In the genomic region with DNA sequence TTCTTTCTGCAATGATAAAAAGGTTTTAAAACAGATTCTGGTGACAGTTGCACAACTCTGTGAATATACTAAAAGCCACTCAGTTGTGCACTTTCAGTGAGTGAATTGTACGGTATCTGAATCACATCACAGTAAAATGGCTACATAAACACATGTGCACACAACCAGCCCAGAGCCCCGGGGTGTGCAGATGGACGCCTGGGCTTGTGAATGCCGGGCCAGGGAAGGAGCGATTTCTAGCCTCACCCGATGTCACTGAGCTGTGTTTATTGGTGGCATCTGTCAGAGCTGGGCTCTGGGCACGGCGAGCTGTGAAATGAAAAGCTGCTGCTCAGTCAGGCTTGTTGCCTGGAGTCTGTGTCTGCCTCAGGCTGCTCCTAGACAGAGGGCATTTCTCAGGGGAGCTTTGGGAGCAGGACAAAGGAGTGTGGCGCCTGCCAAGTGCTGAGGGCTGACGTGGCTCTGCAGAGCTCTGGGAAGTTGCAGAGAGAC, we compare ENCODE assay signal across 10 cellular contexts. TPM values are rescaled to one million over a fixed set of nuclear protein-coding genes. Genes with fewer than 3 reads are reported as not detected.
DNase-seq lines count a peak whose midpoint lies in the region; ATAC-seq, FAIRE-seq and TF ChIP-seq lines count a peak whose summit lies in the region.
"Had no signal": no experiment of that assay in that cellular context is flagged by ENCODE, and none has a peak within 500 bp of the region (broad histone marks: within the 10 kb centered on the region; RNA-seq: fewer than 3 reads in every experiment).

No MANE protein-coding gene starts in this region.

- no peaks in the 10 kb centered on the region for H3K27me3 Mint-ChIP-seq in T-cell

- DNase-seq in A549 (ENCODE audit: low read depth in 1 of 2, low spot score in 1 of 2) (no peak), NCI-H2107 (lab: John Stamatoyannopoulos, UW) (peak; percentile 70), H1 (ENCODE audit: low read depth in 1 of 2, low spot score in 2 of 2) (no peak), myocyte (ENCODE audit: low read depth) (peak; percentile 24), NCI-H748 treated with DMSO at 0.1 percent for 48 hours (lab: John Stamatoyannopoulos, UW) (no peak), T-cell (no peak)
- DNase-seq in activated T-cell treated with anti-CD3 and anti-CD28 coated beads, Interleukin-2, amount 50 U/mL, for 48 hours: no peak

- no peak for TF ChIP-seq EP300 in A549 (IDR thresholded peaks at IDR 0.05)
- TF ChIP-seq EP300 in H1 (IDR thresholded peaks at IDR 0.05; ENCODE audit: borderline replicate concordance in 1 of 2, low read depth in 2 of 2, low read length in 2 of 2): no peak

- TF ChIP-seq RAD21 in A549 (conservative IDR thresholded peaks at IDR 0.05 in 1 of 2, IDR thresholded peaks at IDR 0.05 in 1 of 2): no peak
- TF ChIP-seq RAD21 in H1 (IDR thresholded peaks at IDR 0.05 in 1 of 2, conservative IDR thresholded peaks at IDR 0.05 in 1 of 2; ENCODE audit: low read depth in 2 of 2, low read length in 2 of 2): no peak

- H4K5ac ChIP-seq in H1 (ENCODE audit: insufficient read length, low read depth, low read length): no peak overlapping the region

- H3K79me2 ChIP-seq in H1 (ENCODE audit: control insufficient read depth in 1 of 2, insufficient read depth in 2 of 2, low read length in 2 of 2): no peaks in the 10 kb centered on the region

- no peaks in the 10 kb centered on the region; the same call in 1 of the 2 replicates for H3K79me1 ChIP-seq in H1 (ENCODE audit: low read depth, low read length)

- H2BK20ac ChIP-seq in H1 (ENCODE audit: low read length): no peak overlapping the region

- H3K14ac ChIP-seq in H1 (ENCODE audit: insufficient read length): no peak overlapping the region

- H3K4me3 Mint-ChIP-seq in T-cell: no peak overlapping the region
- H3K4me3 Mint-ChIP-seq: T-helper 1 cell treated with Interleukin-12 subunit alpha and Interleukin-12 subunit beta and Interleukin-4 antibody, amounts not matched to agents 30 μg/mL and 1 μg/mL, for 36 hours had no signal

- H3K23ac ChIP-seq in H1 (ENCODE audit: insufficient read length): no peak overlapping the region

- no peak overlapping the region for H2BK12ac ChIP-seq in H1 (ENCODE audit: low read depth, low read length)

- H3K9me3 Mint-ChIP-seq in T-cell: no peaks in the 10 kb centered on the region
- H3K9me3 Mint-ChIP-seq: activated naive CD4-positive, alpha-beta T cell treated with anti-CD3 and anti-CD28 coated beads, Interleukin-2, amount 50 U/mL, for 72 hours; T-helper 1 cell treated with Interleukin-12 subunit alpha and Interleukin-12 subunit beta and Interleukin-4 antibody, amounts not matched to agents 30 μg/mL and 1 μg/mL, for 36 hours had no signal

- no peak overlapping the region for H2AK5ac ChIP-seq in H1 (ENCODE audit: low read depth, low read length)

- CTCF ChIA-PET in A549 (lab: Yijun Ruan, JAX) (interaction anchor here (1.0 to 56.0 kb wide), 7 partner anchors 11 to 325 kb away, joined by 3 to 2657 read pairs (median 4); partner anchors contain the start of genes PSMD9, RHOF and SETD1B), H1 (lab: Charles Lee; ENCODE audit: partially characterized antibody) (interaction anchor here (0.6 to 4.1 kb wide), 8 partner anchors 9 to 128 kb away, joined by 3 to 17 read pairs (median 3); partner anchors contain the start of genes RHOF and TMEM120B), T-cell (lab: Charles Lee) (interaction anchor here in 1 of 2 donors (1.0 kb wide), 1 partner anchor 27 kb away, joined by 3 read pairs; no protein-coding TSS in a partner anchor)

- no peak overlapping the region for H2BK120ac ChIP-seq in H1 (replicated peaks; ENCODE audit: low read depth, low read length)

- H3K4me2 ChIP-seq in A549: no peak overlapping the region
- no peak overlapping the region for H3K4me2 ChIP-seq in H1 (ENCODE audit: insufficient read depth in 1 of 2, low read depth in 2 of 2, low read length in 2 of 2)

- no peak overlapping the region for H3K18ac ChIP-seq in H1 (ENCODE audit: extremely low read depth, low read length)

- TF ChIP-seq POLR2A in A549 (IDR thresholded peaks at IDR 0.05; ENCODE audit: low read length): no peak
- no peak for TF ChIP-seq POLR2A in H1 (IDR thresholded peaks at IDR 0.05; ENCODE audit: control extremely low read depth in 1 of 2, low read depth in 2 of 2, low read length in 2 of 2)

- H3K23me2 ChIP-seq in H1 (ENCODE audit: low read depth, low read length): no peaks in the 10 kb centered on the region

- H3K4me1 Mint-ChIP-seq in T-cell: no peaks in the 10 kb centered on the region

- H2BK5ac ChIP-seq in H1 (ENCODE audit: low read depth, low read length): no peak overlapping the region

- 0 out of 2 replicates have a peak overlapping the region, but pooled peaks have one; percentile 14 for H4K8ac ChIP-seq in H1 (ENCODE audit: extremely low read depth, insufficient read depth, low read length)

- H2AFZ ChIP-seq in H1 (ENCODE audit: low read length): no peak overlapping the region

- H3K4me1 ChIP-seq in A549 (peaks cover 29% of the 10 kb centered on the region), H1 (replicated peaks in 1 of 4; ENCODE audit: control insufficient read depth in 3 of 4, insufficient read depth in 4 of 4, low read length in 3 of 4) (no peaks in the 10 kb centered on the region; a peak in 2 of 7 replicates)

- H3K4me3 ChIP-seq in A549 (no peak overlapping the region), H1 (ENCODE audit: extremely low read depth in 1 of 4, insufficient read depth in 2 of 4, low read depth in 3 of 4, low read length in 4 of 4) (no peak overlapping the region)

- no peaks in the 10 kb centered on the region for H3K36me3 Mint-ChIP-seq in T-cell
- H3K36me3 Mint-ChIP-seq: activated naive CD4-positive, alpha-beta T cell treated with anti-CD3 and anti-CD28 coated beads, Interleukin-2, amount 50 U/mL, for 72 hours had no signal

- H3K27ac Mint-ChIP-seq in T-cell: no peak overlapping the region
- H3K27ac Mint-ChIP-seq: T-helper 1 cell treated with Interleukin-12 subunit alpha and Interleukin-12 subunit beta and Interleukin-4 antibody, amounts not matched to agents 30 μg/mL and 1 μg/mL, for 36 hours had no signal

- H3K36me3 ChIP-seq in H1 (ENCODE audit: control insufficient read depth in 2 of 4, insufficient read depth in 4 of 4, low read length in 3 of 4): peaks cover 0 to 11% (median 3%) of the 10 kb centered on the region in 4 experiments; a peak in 5 of 8 replicates

- no peak overlapping the region for H4K91ac ChIP-seq in H1 (replicated peaks; ENCODE audit: insufficient read length, low read length)

- no peak for TF ChIP-seq CTCF in A549 (IDR thresholded peaks at IDR 0.05)
- TF ChIP-seq CTCF in H1 (IDR thresholded peaks at IDR 0.05; ENCODE audit: control extremely low read depth in 1 of 3, insufficient read depth in 1 of 3, low read depth in 1 of 3, low read length in 3 of 3): no peak

- H3K9me3 ChIP-seq in A549 (no peaks in the 10 kb centered on the region), H1 (ENCODE audit: insufficient read depth in 2 of 2, low read depth in 1 of 2, low read length in 1 of 2) (no peaks in the 10 kb centered on the region)

- no peak overlapping the region for H3K9ac ChIP-seq in H1 (replicated peaks in 1 of 4; ENCODE audit: extremely low read depth in 1 of 4, low read depth in 3 of 4, low read length in 3 of 4)

- POLR2A ChIA-PET in A549 (lab: Yijun Ruan, JAX) (no interaction called here), H1 (lab: Charles Lee; ENCODE audit: partially characterized antibody) (interaction anchor here (1.4 to 1.5 kb wide), 2 partner anchors 12 to 29 kb away, joined by 3 to 4 read pairs; no protein-coding TSS in a partner anchor), T-cell (lab: Charles Lee) (interaction anchor here in 1 of 2 donors (0.7 kb wide), 1 partner anchor 25 kb away, joined by 3 read pairs; no protein-coding TSS in a partner anchor)

- peaks cover 0 to 2% of the 10 kb centered on the region in 2 experiments for H4K20me1 ChIP-seq in H1 (replicated peaks in 1 of 2; ENCODE audit: control insufficient read depth in 1 of 2, insufficient read depth in 2 of 2, low read length in 2 of 2)

- ATAC-seq in A549 (peak; percentile 4 to 8; a peak in 3 of 6 replicates), HG03097 (IDR thresholded peaks at IDR 0.05; ENCODE audit: low FRiP score, unreplicated experiment) (no peak), T-cell (replicated peaks in 1 of 4) (no peak)
- ATAC-seq: activated naive CD4-positive, alpha-beta T cell treated with anti-CD3 and anti-CD28 coated beads, Interleukin-2, amount 50 U/mL, for 72 hours had no signal

- H2BK15ac ChIP-seq in H1 (ENCODE audit: low read length): no peak overlapping the region

- H3K56ac ChIP-seq in H1 (replicated peaks; ENCODE audit: insufficient read length, low read depth, low read length): no peak overlapping the region

- WGBS in A549 (ENCODE audit: missing lambda C conversion rate): 71% methylated on average over 10 of the region's 10 CpGs
- WGBS in H1 (ENCODE audit: extremely low coverage in 1 of 2, insufficient coverage in 1 of 2, insufficient read length in 1 of 2, insufficient replicate concordance in 2 of 2, low coverage in 1 of 2, low lambda C conversion rate in 2 of 2, missing lambda C conversion rate in 1 of 2), 2 experiments: 95% methylated on average over 10 of the region's 10 CpGs; no CpG with 5 or more reads in 1 of the 2 experiments

- FAIRE-seq in A549 (lab: Jason Lieb, UNC) (no peak), H1 (lab: Jason Lieb, UNC) (no peak)

- no peaks in the 10 kb centered on the region for H3K27me3 ChIP-seq in H1 (replicated peaks in 1 of 4; ENCODE audit: control insufficient read depth in 3 of 4, extremely low read depth in 1 of 4, insufficient read depth in 3 of 4, low read length in 3 of 4)

- H3K4ac ChIP-seq in H1 (replicated peaks; ENCODE audit: insufficient read length, low read depth, low read length): no peak overlapping the region

- H3K27ac ChIP-seq in A549 (0 out of 6 replicates have a peak overlapping the region, but pooled peaks of 1 of the 2 experiments have one; percentile 33), H1 (ENCODE audit: low read depth, low read length) (no peak overlapping the region)

RNA-seq across cellular contexts. Expression of gene RHOF, which starts 25.9 kb away (rescaled TPM):
- 47.1 and 48.0 TPM in 2 replicates for polyA plus RNA-seq in A549 (2011; rRNA removed)
- 84.7 and 94.6 TPM in 2 replicates for polyA plus RNA-seq in A549 (2012; cell fraction: cytosol; rRNA removed)
- polyA plus RNA-seq in A549 (2012; cell fraction: nucleus; rRNA removed): 108 and 113 TPM in 2 replicates
- 48.6 to 52.3 TPM (median 51.8 TPM) in 3 replicates for polyA plus RNA-seq in A549 (2017; fragmentation: RNase III; extraction: RNeasy Plus Mini Kit Qiagen cat#74134 plus additional on column Dnase treatment)
- 88.9 and 139 TPM in 2 replicates for polyA minus RNA-seq in A549 (2011; rRNA and poly(A)+ RNA removed)
- total RNA-seq in H1 (2021; fragmentation: NEBNext Ultra II Directional; extraction: Animal tissue kit (Norgen Biotek cat#: 25700)): 31.0 and 31.9 TPM in 2 replicates
- 23.8 and 33.2 TPM in 2 replicates for polyA plus RNA-seq in H1 (2011; rRNA removed)
- polyA plus RNA-seq in H1 (2011; cell fraction: cytosol; rRNA removed): 24.2 TPM
- 46.5 TPM for polyA plus RNA-seq in H1 (2011; cell fraction: nucleus; rRNA removed)
- polyA plus RNA-seq in H1 (2012, experiment 1 of 2): 13.3 to 22.8 TPM (median 17.1 TPM) in 4 replicates
- polyA plus RNA-seq in H1 (2012, experiment 2 of 2): 10.2 TPM
- polyA plus RNA-seq in H1 (2013, experiment 1 of 2): 16.3 TPM
- 14.9 TPM for polyA plus RNA-seq in H1 (2013, experiment 2 of 2)
- 15.0 and 16.7 TPM in 2 replicates for polyA minus RNA-seq in H1 (2011; rRNA and poly(A)+ RNA removed)
- polyA minus RNA-seq in H1 (2011; cell fraction: cytosol; rRNA and poly(A)+ RNA removed): 27.1 TPM
- 45.4 TPM for polyA minus RNA-seq in H1 (2011; cell fraction: nucleus; rRNA and poly(A)+ RNA removed)
- 2.3 and 2.4 TPM in 2 replicates for total RNA-seq in myocyte
- 2.7 TPM for polyA plus RNA-seq in myocyte (2012)
- 100 to 1,000 TPM; 137 to 158 (median 145) TPM for total RNA-seq in T-cell

RNA-seq across cellular contexts. Expression of gene SETD1B, which starts 36.2 kb away (rescaled TPM):
- polyA plus RNA-seq in A549 (2011; rRNA removed) (1.1 and 2.1 TPM in 2 replicates), A549 (2017; fragmentation: RNase III; extraction: RNeasy Plus Mini Kit Qiagen cat#74134 plus additional on column Dnase treatment) (7.4 to 8.6 TPM (median 8.0 TPM) in 3 replicates), H1 (2011; rRNA removed) (1.3 and 2.3 TPM in 2 replicates)
- polyA plus RNA-seq in A549 (2012; cell fraction: cytosol; rRNA removed): 2.2 and 3.1 TPM in 2 replicates
- 6.5 and 9.1 TPM in 2 replicates for polyA plus RNA-seq in A549 (2012; cell fraction: nucleus; rRNA removed)
- polyA minus RNA-seq in A549 (2011; rRNA and poly(A)+ RNA removed): 2.6 and 4.2 TPM in 2 replicates
- 17.7 and 17.8 TPM in 2 replicates for total RNA-seq in H1 (2021; fragmentation: NEBNext Ultra II Directional; extraction: Animal tissue kit (Norgen Biotek cat#: 25700))
- 1.2 TPM for polyA plus RNA-seq in H1 (2011; cell fraction: cytosol; rRNA removed)
- 4.1 TPM for polyA plus RNA-seq in H1 (2011; cell fraction: nucleus; rRNA removed)
- polyA plus RNA-seq in H1 (2012, experiment 1 of 2): 6.5 to 10.1 TPM (median 8.7 TPM) in 4 replicates
- polyA plus RNA-seq in H1 (2012, experiment 2 of 2): 4.9 TPM
- 6.6 TPM for polyA plus RNA-seq in H1 (2013, experiment 1 of 2)
- polyA plus RNA-seq in H1 (2013, experiment 2 of 2): 5.8 TPM
- 1.5 and 2.3 TPM in 2 replicates for polyA minus RNA-seq in H1 (2011; rRNA and poly(A)+ RNA removed)
- 5.3 TPM for polyA minus RNA-seq in H1 (2011; cell fraction: cytosol; rRNA and poly(A)+ RNA removed)
- 4.7 TPM for polyA minus RNA-seq in H1 (2011; cell fraction: nucleus; rRNA and poly(A)+ RNA removed)
- total RNA-seq in myocyte (3.9 and 4.0 TPM in 2 replicates), T-cell (100 to 1,000 TPM in 1 of 5 donors, 10 to 100 TPM in 4; 87.7 to 106 (median 96.0) TPM)
- 7.4 TPM for polyA plus RNA-seq in myocyte (2012)

RNA-seq across cellular contexts. Expression of gene TMEM120B, which starts 55.0 kb away (rescaled TPM):
- polyA plus RNA-seq in A549 (2011; rRNA removed) (13.2 and 18.2 TPM in 2 replicates), A549 (2017; fragmentation: RNase III; extraction: RNeasy Plus Mini Kit Qiagen cat#74134 plus additional on column Dnase treatment) (10.2 to 10.6 TPM (median 10.2 TPM) in 3 replicates), H1 (2011; rRNA removed) (22.0 and 31.2 TPM in 2 replicates)
- 19.7 and 26.1 TPM in 2 replicates for polyA plus RNA-seq in A549 (2012; cell fraction: cytosol; rRNA removed)
- polyA plus RNA-seq in A549 (2012; cell fraction: nucleus; rRNA removed): 96.3 and 97.9 TPM in 2 replicates
- 30.9 and 31.1 TPM in 2 replicates for polyA minus RNA-seq in A549 (2011; rRNA and poly(A)+ RNA removed)
- total RNA-seq in H1 (2021; fragmentation: NEBNext Ultra II Directional; extraction: Animal tissue kit (Norgen Biotek cat#: 25700)): 26.0 and 29.1 TPM in 2 replicates
- polyA plus RNA-seq in H1 (2011; cell fraction: cytosol; rRNA removed): 21.3 TPM
- 90.2 TPM for polyA plus RNA-seq in H1 (2011; cell fraction: nucleus; rRNA removed)
- 15.8 to 21.0 TPM (median 18.0 TPM) in 4 replicates for polyA plus RNA-seq in H1 (2012, experiment 1 of 2)
- 11.9 TPM for polyA plus RNA-seq in H1 (2012, experiment 2 of 2)
- 31.3 TPM for polyA plus RNA-seq in H1 (2013, experiment 1 of 2)
- polyA plus RNA-seq in H1 (2013, experiment 2 of 2): 29.9 TPM
- polyA minus RNA-seq in H1 (2011; rRNA and poly(A)+ RNA removed): 35.4 and 36.4 TPM in 2 replicates
- polyA minus RNA-seq in H1 (2011; cell fraction: cytosol; rRNA and poly(A)+ RNA removed): 16.7 TPM
- polyA minus RNA-seq in H1 (2011; cell fraction: nucleus; rRNA and poly(A)+ RNA removed): 25.9 TPM
- total RNA-seq in myocyte (25.2 and 25.3 TPM in 2 replicates), T-cell (10 to 100 TPM in 3 of 5 donors, 1 to 10 TPM in 2; 7.9 to 11.1 (median 10.3) TPM)
- polyA plus RNA-seq in myocyte (2012): 18.6 TPM

Comparison
In these comparisons a context has a peak if more than half of its experiments do, and no peak if none do; other contexts are left out.
1. ATAC-seq: peak in A549 (2 of 2); none in HG03097 (single experiment) and T-cell (0 of 4).
2. DNase-seq: peak in NCI-H2107 (single experiment) and myocyte (single experiment); none in A549 (0 of 2), H1 (0 of 2), NCI-H748 treated with DMSO at 0.1 percent for 48 hours (single experiment), activated T-cell treated with anti-CD3 and anti-CD28 coated beads, Interleukin-2, amount 50 U/mL, for 48 hours (0 of 2) and T-cell (0 of 34).